In genomic region chr17:59840329-59840907, GRCh38 we compare ENCODE assay signal across 8 cellular contexts. TPM values are rescaled to one million over a fixed set of nuclear protein-coding genes. Genes with fewer than 3 reads are reported as not detected.
A peak's percentile ranks its signal among the peaks of the same experiment; 100 is the strongest.
DNase-seq lines count a peak whose midpoint lies in the region; ATAC-seq and TF ChIP-seq lines count a peak whose summit lies in the region.

No MANE protein-coding gene starts in this region.

- intact Hi-C loops in heart right ventricle (cut with DNase I), result loop anchor here in 1 of 10 donors (10.0 kb wide), 1 partner anchor 206 kb away; no protein-coding TSS in a partner anchor
- intact Hi-C loops in left ventricle myocardium superior (cut with micrococcal nuclease), result no loop called here
- intact Hi-C loops in activated T-helper 1 cell treated with anti-CD3 and anti-CD28 coated beads, Interleukin-12 subunit alpha, Interleukin-12 subunit beta, Interleukin-2, Interleukin-4 antibody, amounts not matched to agents 30 ng/mL and 10 ng/mL and 1 ng/mL, durations not matched to agents 14 hours and 24 hours and 36 hours (cut with micrococcal nuclease), result no loop called here
- intact Hi-C loops in testis (cut with DNase I; ENCODE audit: low total_unique reads), result no loop called here

- no peak for TF ChIP-seq CTCF in heart right ventricle (IDR thresholded peaks at IDR 0.05)
- TF ChIP-seq CTCF in testis (IDR thresholded peaks at IDR 0.05), result no peak

- H3K27me3 Mint-ChIP-seq in activated T-helper 1 cell treated with anti-CD3 and anti-CD28 coated beads, Interleukin-12 subunit alpha, Interleukin-12 subunit beta, Interleukin-2, Interleukin-4 antibody, amounts not matched to agents 30 ng/mL and 10 ng/mL and 1 ng/mL, durations not matched to agents 14 hours and 24 hours and 36 hours (ENCODE audit: insufficient read depth), result peaks cover 2% of the 10 kb centered on the region

- peak overlapping the region; percentile 99 for H3K9ac ChIP-seq in iPS-15b (ENCODE audit: low read depth, low read length)

- ATAC-seq in heart right ventricle, result no peak
- ATAC-seq in left ventricle myocardium superior, result no peak
- ATAC-seq in GM18517 (IDR thresholded peaks at IDR 0.05; ENCODE audit: unreplicated experiment), result no peak

- TF ChIP-seq POLR2A in testis (IDR thresholded peaks at IDR 0.05), result no peak

- no peaks in the 10 kb centered on the region for H3K27me3 ChIP-seq in heart right ventricle
- no peaks in the 10 kb centered on the region for H3K27me3 ChIP-seq in iPS-15b (ENCODE audit: control insufficient read depth, insufficient read depth, low read length)
- no peaks in the 10 kb centered on the region for H3K27me3 ChIP-seq in testis

- DNase-seq in heart right ventricle (no peak), left ventricle myocardium superior (no peak), testis (no peak), OCI-M2 (lab: John Stamatoyannopoulos, UW; ENCODE audit: unreplicated experiment) (no peak), NCI-H345 (lab: John Stamatoyannopoulos, UW) (no peak)
- no peak for DNase-seq in activated T-helper 1 cell treated with anti-CD3 and anti-CD28 coated beads, Interleukin-12 subunit alpha, Interleukin-12 subunit beta, Interleukin-2, Interleukin-4 antibody, amounts not matched to agents 30 ng/mL and 10 ng/mL and 1 ng/mL, durations not matched to agents 14 hours and 24 hours and 36 hours (ENCODE audit: low spot score)

- 25 to 38% methylated on average over 3 of the region's 3 CpGs for WGBS in heart right ventricle, 2 donors
- 48 to 54% methylated on average over 3 of the region's 3 CpGs for WGBS in testis, 2 donors

- peak overlapping the region; percentile 96 for H3K4me3 Mint-ChIP-seq in activated T-helper 1 cell treated with anti-CD3 and anti-CD28 coated beads, Interleukin-12 subunit alpha, Interleukin-12 subunit beta, Interleukin-2, Interleukin-4 antibody, amounts not matched to agents 30 ng/mL and 10 ng/mL and 1 ng/mL, durations not matched to agents 14 hours and 24 hours and 36 hours

- H3K9me3 ChIP-seq in heart right ventricle, result no peaks in the 10 kb centered on the region
- no peaks in the 10 kb centered on the region for H3K9me3 ChIP-seq in iPS-15b (ENCODE audit: control insufficient read depth, insufficient read depth, low read length)
- H3K9me3 ChIP-seq in testis, result no peaks in the 10 kb centered on the region

- H3K4me1 Mint-ChIP-seq in activated T-helper 1 cell treated with anti-CD3 and anti-CD28 coated beads, Interleukin-12 subunit alpha, Interleukin-12 subunit beta, Interleukin-2, Interleukin-4 antibody, amounts not matched to agents 30 ng/mL and 10 ng/mL and 1 ng/mL, durations not matched to agents 14 hours and 24 hours and 36 hours (ENCODE audit: low read depth), result peaks cover 38% of the 10 kb centered on the region

- H3K4me1 ChIP-seq in heart right ventricle, result peaks cover 0 to 52% (median 36%) of the 10 kb centered on the region in 9 donors
- peaks cover 7% of the 10 kb centered on the region for H3K4me1 ChIP-seq in iPS-15b (ENCODE audit: control insufficient read depth, insufficient read depth, low read length)
- peaks cover 10% of the 10 kb centered on the region for H3K4me1 ChIP-seq in testis

- no peaks in the 10 kb centered on the region for H3K9me3 Mint-ChIP-seq in activated T-helper 1 cell treated with anti-CD3 and anti-CD28 coated beads, Interleukin-12 subunit alpha, Interleukin-12 subunit beta, Interleukin-2, Interleukin-4 antibody, amounts not matched to agents 30 ng/mL and 10 ng/mL and 1 ng/mL, durations not matched to agents 14 hours and 24 hours and 36 hours

- H3K4me3 ChIP-seq in heart right ventricle (peak overlapping the region in 9 of 10 donors; percentile 1 to 68 (median 58)), iPS-15b (ENCODE audit: low read depth, low read length) (peak overlapping the region; percentile 94), testis (peak overlapping the region in 1 of 2 donors; percentile 60)

- H3K27ac ChIP-seq in heart right ventricle, result peak overlapping the region in 8 of 10 donors; percentile 30 to 97 (median 90)
- peak overlapping the region; percentile 93 to 96 for H3K27ac ChIP-seq in testis

- peak overlapping the region; percentile 99 for H3K27ac Mint-ChIP-seq in activated T-helper 1 cell treated with anti-CD3 and anti-CD28 coated beads, Interleukin-12 subunit alpha, Interleukin-12 subunit beta, Interleukin-2, Interleukin-4 antibody, amounts not matched to agents 30 ng/mL and 10 ng/mL and 1 ng/mL, durations not matched to agents 14 hours and 24 hours and 36 hours

- H3K36me3 ChIP-seq in heart right ventricle, result peaks cover 0 to 49% (median 3%) of the 10 kb centered on the region in 9 donors
- H3K36me3 ChIP-seq in iPS-15b (ENCODE audit: control insufficient read depth, insufficient read depth, low read length), result peaks cover 5% of the 10 kb centered on the region
- H3K36me3 ChIP-seq in testis (ENCODE audit: low read depth, missing control alignments), result no peaks in the 10 kb centered on the region

- peaks cover 56% of the 10 kb centered on the region for H3K36me3 Mint-ChIP-seq in activated T-helper 1 cell treated with anti-CD3 and anti-CD28 coated beads, Interleukin-12 subunit alpha, Interleukin-12 subunit beta, Interleukin-2, Interleukin-4 antibody, amounts not matched to agents 30 ng/mL and 10 ng/mL and 1 ng/mL, durations not matched to agents 14 hours and 24 hours and 36 hours (ENCODE audit: low read depth)

RNA-seq across cellular contexts. Expression of gene TUBD1, which starts 52.3 kb away (rescaled TPM):
- 10 to 100 TPM in 1 of 10 donors, 1 to 10 TPM in 9; 4.0 to 10.1 (median 6.6) TPM for total RNA-seq in heart right ventricle
- 10 to 100 TPM in 1 of 2 donors, 1 to 10 TPM in 1; 4.1 to 10.4 TPM for polyA plus RNA-seq in heart right ventricle
- total RNA-seq in left ventricle myocardium superior, result 6.6 TPM
- total RNA-seq in activated T-helper 1 cell treated with anti-CD3 and anti-CD28 coated beads, Interleukin-12 subunit alpha, Interleukin-12 subunit beta, Interleukin-2, Interleukin-4 antibody, amounts not matched to agents 30 ng/mL and 10 ng/mL and 1 ng/mL, durations not matched to agents 14 hours and 24 hours and 36 hours, result 12.3 and 13.2 TPM in 2 replicates
- total RNA-seq in testis, result 10 to 100 TPM; 12.9 to 13.9 TPM
- polyA plus RNA-seq in testis (ENCODE audit: insufficient read depth, low read depth, low replicate concordance), result 7.8 TPM

RNA-seq across cellular contexts. Expression of gene RPS6KB1, which starts 52.5 kb away (rescaled TPM):
- total RNA-seq in heart right ventricle, result 10 to 100 TPM; 19.6 to 30.4 (median 25.6) TPM
- 10 to 100 TPM in 1 of 2 donors, 1 to 10 TPM in 1; 5.1 to 11.2 TPM for polyA plus RNA-seq in heart right ventricle
- total RNA-seq in left ventricle myocardium superior, result 23.4 TPM
- total RNA-seq in activated T-helper 1 cell treated with anti-CD3 and anti-CD28 coated beads, Interleukin-12 subunit alpha, Interleukin-12 subunit beta, Interleukin-2, Interleukin-4 antibody, amounts not matched to agents 30 ng/mL and 10 ng/mL and 1 ng/mL, durations not matched to agents 14 hours and 24 hours and 36 hours, result 67.6 and 82.7 TPM in 2 replicates
- total RNA-seq in testis, result 10 to 100 TPM; 44.5 to 46.1 TPM
- polyA plus RNA-seq in testis (ENCODE audit: insufficient read depth, low read depth, low replicate concordance), result 13.3 TPM
